ENCODE assay signal across 8 cellular contexts in the genomic region with DNA sequence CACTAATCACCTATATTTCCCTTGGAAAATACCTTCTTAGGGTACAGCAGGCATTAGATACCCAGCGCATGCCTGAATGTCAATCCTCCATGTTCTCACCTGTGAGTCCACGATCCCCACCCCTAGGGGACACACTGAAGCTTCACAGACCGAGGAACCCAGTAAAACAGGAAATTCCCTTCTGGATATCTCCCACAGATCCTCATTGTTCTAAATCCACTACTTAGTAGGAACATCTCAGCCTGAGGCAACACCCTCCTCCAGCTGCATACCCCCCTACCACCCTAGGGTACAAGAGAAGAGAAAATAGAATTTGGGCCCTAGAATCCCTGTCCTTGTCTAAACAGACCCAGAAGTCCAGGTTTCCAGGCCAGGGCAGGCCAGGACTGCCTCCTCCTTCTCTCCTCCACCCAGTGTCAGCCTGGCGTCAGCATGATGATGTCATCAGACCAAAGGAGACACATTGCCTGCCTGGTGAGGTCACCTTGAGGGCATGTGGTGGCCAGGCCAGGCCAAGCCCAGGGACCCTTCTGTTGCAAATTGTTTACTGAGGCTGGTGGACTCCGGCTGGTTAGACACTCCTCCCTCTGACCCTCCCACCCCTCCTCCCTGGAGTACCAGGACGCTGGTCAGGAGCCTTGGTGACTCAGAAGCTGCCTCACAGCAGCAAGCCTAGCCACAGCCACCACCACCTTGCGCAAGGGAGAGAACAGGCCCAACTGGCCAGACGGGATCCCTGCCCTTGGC. TPM values are rescaled to one million over a fixed set of nuclear protein-coding genes. Genes with fewer than 3 reads are reported as not detected.
A peak's percentile ranks its signal among the peaks of the same experiment; 100 is the strongest.
DNase-seq lines count a peak whose midpoint lies in the region; ATAC-seq, FAIRE-seq and TF ChIP-seq lines count a peak whose summit lies in the region.

No MANE protein-coding gene starts in this region.

- DNase-seq in A549 (ENCODE audit: low read depth in 1 of 2, low spot score in 1 of 2) (peak; percentile 69 to 91), HuH-7.5 (ENCODE audit: low spot score) (peak; percentile 47), K562 (ENCODE audit: extremely low read depth in 1 of 4, low spot score in 3 of 4) (peak; percentile 73 to 83 (median 76)), left lobe of liver (ENCODE audit: low spot score) (no peak), NCI-H2227 (lab: John Stamatoyannopoulos, UW; ENCODE audit: unreplicated experiment) (no peak), mesenteric fat pad (ENCODE audit: low spot score) (no peak)
- DNase-seq in activated T-helper 2 cell treated with anti-CD3 and anti-CD28 coated beads, Interferon-gamma antibody, Interleukin-2, Interleukin-4, amounts not matched to agents 10 μg/mL and 5 μg/mL and 100 μg/mL, durations not matched to agents 14 hours and 24 hours and 36 hours (ENCODE audit: low spot score), result no peak
- DNase-seq in stimulated activated CD4-positive, alpha-beta T cell treated with anti-CD3 and anti-CD28 coated beads, Interleukin-2, amount 100 ng/mL, for 24 hours, result no peak

- in situ Hi-C loops in K562 (cut with MboI), result loop anchor here (25.0 kb wide), 1 partner anchor 246 kb away; no protein-coding TSS in a partner anchor

- POLR2A ChIA-PET in A549 (lab: Yijun Ruan, JAX), result interaction anchor here (1.6 kb wide), 1 partner anchor 38 kb away, joined by 3 read pairs; no protein-coding TSS in a partner anchor
- POLR2A ChIA-PET in K562 (lab: Yijun Ruan, JAX), result interaction anchor here (1.0 kb wide), 1 partner anchor 10 kb away, joined by 4 read pairs; no protein-coding TSS in a partner anchor

- H3K27ac Mint-ChIP-seq in activated T-helper 2 cell treated with anti-CD3 and anti-CD28 coated beads, Interferon-gamma antibody, Interleukin-2, Interleukin-4, amounts not matched to agents 10 μg/mL and 5 μg/mL and 100 μg/mL, durations not matched to agents 14 hours and 24 hours and 36 hours, result no peak overlapping the region

- H3K4me3 Mint-ChIP-seq in activated T-helper 2 cell treated with anti-CD3 and anti-CD28 coated beads, Interferon-gamma antibody, Interleukin-2, Interleukin-4, amounts not matched to agents 10 μg/mL and 5 μg/mL and 100 μg/mL, durations not matched to agents 14 hours and 24 hours and 36 hours (ENCODE audit: low read depth), result no peak overlapping the region

- peak overlapping the region; percentile 19 to 78; a peak in 3 of 4 replicates for H3K9ac ChIP-seq in K562 (ENCODE audit: insufficient read depth in 1 of 2, low read depth in 2 of 2, low read length in 2 of 2)

- ATAC-seq in A549, result peak; percentile 90 to 91
- ATAC-seq in K562, result peak; percentile 91
- peak; percentile 31 for ATAC-seq in left lobe of liver

- no peaks in the 10 kb centered on the region for H3K27me3 ChIP-seq in K562 (ENCODE audit: control insufficient read depth in 2 of 2, insufficient read depth in 2 of 2, low read length in 2 of 2)

- H3K9me3 ChIP-seq in A549 (no peaks in the 10 kb centered on the region), K562 (replicated peaks; ENCODE audit: control insufficient read depth, insufficient read depth, low read depth, low read length) (no peaks in the 10 kb centered on the region)

- TF ChIP-seq RAD21 in A549 (conservative IDR thresholded peaks at IDR 0.05 in 1 of 2, IDR thresholded peaks at IDR 0.05 in 1 of 2) (peak in 1 of 2 experiments; percentile 35; a peak in 2 of 5 replicates), K562 (CRISPR knock-in tag; conservative IDR thresholded peaks at IDR 0.05 in 1 of 2, IDR thresholded peaks at IDR 0.05 in 1 of 2) (no peak)

- no peaks in the 10 kb centered on the region for H3K79me2 ChIP-seq in K562 (ENCODE audit: control insufficient read depth, insufficient read depth, low read length)

- FAIRE-seq in A549 (lab: Jason Lieb, UNC) (peak; percentile 23), K562 (lab: Jason Lieb, UNC) (peak; percentile 92)

- CTCF ChIA-PET in A549 (lab: Yijun Ruan, JAX), result interaction anchor here (1.2 to 12.7 kb wide), 5 partner anchors 9 to 24 kb away, joined by 4 to 167 read pairs (median 6); partner anchors contain the start of gene KLHDC9
- CTCF ChIA-PET in K562 (lab: Yijun Ruan, JAX; ENCODE audit: low intra/inter-chr PET ratio), result no interaction called here

- H3K4me3 ChIP-seq in A549 (no peak overlapping the region), K562 (no peak overlapping the region)

- H3K4me1 ChIP-seq in A549 (peaks cover 56% of the 10 kb centered on the region), K562 (replicated peaks in 1 of 2; ENCODE audit: control insufficient read depth in 2 of 2, insufficient read depth in 2 of 2, low read length in 2 of 2) (peaks cover 12 to 18% of the 10 kb centered on the region in 2 experiments; a peak in 4 of 5 replicates)

- no peaks in the 10 kb centered on the region for H3K9me1 ChIP-seq in K562 (ENCODE audit: control insufficient read depth, insufficient read depth, low read length)

- peaks cover 2% of the 10 kb centered on the region for H3K27me3 Mint-ChIP-seq in activated T-helper 2 cell treated with anti-CD3 and anti-CD28 coated beads, Interferon-gamma antibody, Interleukin-2, Interleukin-4, amounts not matched to agents 10 μg/mL and 5 μg/mL and 100 μg/mL, durations not matched to agents 14 hours and 24 hours and 36 hours (ENCODE audit: low read depth)

- peak; percentile 16; the same call in 1 of the 2 replicates for TF ChIP-seq POLR2A in A549 (IDR thresholded peaks at IDR 0.05; ENCODE audit: low read length)
- no peak for TF ChIP-seq POLR2A in K562 (conservative IDR thresholded peaks at IDR 0.05)

- H4K20me1 ChIP-seq in K562 (replicated peaks; ENCODE audit: control insufficient read depth, insufficient read depth, low read length), result no peaks in the 10 kb centered on the region

- H3K9me3 Mint-ChIP-seq in activated T-helper 2 cell treated with anti-CD3 and anti-CD28 coated beads, Interferon-gamma antibody, Interleukin-2, Interleukin-4, amounts not matched to agents 10 μg/mL and 5 μg/mL and 100 μg/mL, durations not matched to agents 14 hours and 24 hours and 36 hours, result no peaks in the 10 kb centered on the region

- peak overlapping the region; percentile 91 for H2AFZ ChIP-seq in K562 (ENCODE audit: low read depth, low read length)

- H3K27ac ChIP-seq in A549, result peak overlapping the region; percentile 88
- peak overlapping the region; percentile 54; the same call in 2 of the 3 replicates for H3K27ac ChIP-seq in K562 (ENCODE audit: extremely low read depth, low read depth, low read length)

- no TSS peak for BruUV-seq in K562 (replicated peaks; lab: Mats Ljungman, UMichigan)

- peak overlapping the region; percentile 69 for H3K4me2 ChIP-seq in A549
- peak overlapping the region; percentile 34 for H3K4me2 ChIP-seq in K562 (ENCODE audit: insufficient read depth, low read length)

- intact Hi-C loops in K562 (cut with micrococcal nuclease), result no loop called here
- intact Hi-C loops in activated T-helper 2 cell treated with anti-CD3 and anti-CD28 coated beads, Interferon-gamma antibody, Interleukin-2, Interleukin-4, amounts not matched to agents 10 μg/mL and 5 μg/mL and 100 μg/mL, durations not matched to agents 14 hours and 24 hours and 36 hours (cut with micrococcal nuclease), result no loop called here

- 31% methylated on average over 6 of the region's 8 CpGs for WGBS in A549 (ENCODE audit: missing lambda C conversion rate)
- 29% methylated on average over 7 of the region's 8 CpGs for WGBS in K562 (ENCODE audit: insufficient coverage, low coverage, missing lambda C conversion rate)

- peak in 1 of 2 experiments; percentile 12; a peak in 1 of 5 replicates for TF ChIP-seq EP300 in A549 (IDR thresholded peaks at IDR 0.05)
- peak; percentile 14; the same call in 1 of the 2 replicates for TF ChIP-seq EP300 in K562 (IDR thresholded peaks at IDR 0.05; ENCODE audit: low read length)

- TF ChIP-seq CTCF in A549 (IDR thresholded peaks at IDR 0.05), result no peak
- no peak for TF ChIP-seq CTCF in K562 (IDR thresholded peaks at IDR 0.05 in 2 of 3, conservative IDR thresholded peaks at IDR 0.05 in 1 of 3; ENCODE audit: insufficient read depth in 2 of 3, low read depth in 1 of 3, low read length in 3 of 3)

- H3K36me3 ChIP-seq in K562 (ENCODE audit: control insufficient read depth, insufficient read depth, low read length), result no peaks in the 10 kb centered on the region

- peaks cover under 1% of the 10 kb centered on the region for H3K4me1 Mint-ChIP-seq in activated T-helper 2 cell treated with anti-CD3 and anti-CD28 coated beads, Interferon-gamma antibody, Interleukin-2, Interleukin-4, amounts not matched to agents 10 μg/mL and 5 μg/mL and 100 μg/mL, durations not matched to agents 14 hours and 24 hours and 36 hours (ENCODE audit: low read depth)

- H3K36me3 Mint-ChIP-seq in activated T-helper 2 cell treated with anti-CD3 and anti-CD28 coated beads, Interferon-gamma antibody, Interleukin-2, Interleukin-4, amounts not matched to agents 10 μg/mL and 5 μg/mL and 100 μg/mL, durations not matched to agents 14 hours and 24 hours and 36 hours (ENCODE audit: low read depth), result no peaks in the 10 kb centered on the region

RNA-seq across cellular contexts. Expression of gene NECTIN4, which starts 6.2 kb away (rescaled TPM):
- polyA plus RNA-seq in A549 (2011; rRNA removed) (3.1 and 4.3 TPM in 2 replicates), A549 (2017; fragmentation: RNase III; extraction: RNeasy Plus Mini Kit Qiagen cat#74134 plus additional on column Dnase treatment) (1.3 to 1.8 TPM (median 1.5 TPM) in 3 replicates), K562 (2011; rRNA removed) (0.01 TPM in 1 of 2 replicates, not detected in the other), K562 (2014; fragmentation: Illumina TruSeq; extraction: Trizol) (not detected in 2 replicates), K562 (2014; fragmentation: Nextera tagmentation; extraction: Ambion mirVana) (not detected), K562 (2014; rRNA removed) (0.09 TPM in 1 of 2 replicates, not detected in the other)
- polyA plus RNA-seq in A549 (2012; cell fraction: cytosol; rRNA removed), result 2.1 and 2.5 TPM in 2 replicates
- 2.1 and 3.4 TPM in 2 replicates for polyA plus RNA-seq in A549 (2012; cell fraction: nucleus; rRNA removed)
- 9.2 and 10.7 TPM in 2 replicates for polyA minus RNA-seq in A549 (2011; rRNA and poly(A)+ RNA removed)
- 0.16 and 0.25 TPM in 2 replicates for total RNA-seq in K562 (2011; cell fraction: chromatin; rRNA removed; ENCODE audit: low replicate concordance)
- not detected in 2 replicates for total RNA-seq in K562 (2011; cell fraction: nucleolus; rRNA removed)
- not detected in 2 replicates for total RNA-seq in K562 (2011; cell fraction: nucleoplasm; rRNA removed)
- total RNA-seq in K562 (2014; rRNA removed) (not detected in 2 replicates), K562 (2014; rRNA removed; fragmentation: Illumina TruSeq; extraction: Trizol) (not detected in 2 replicates), K562 (2015; rRNA removed; fragmentation: Illumina TruSeq; extraction: Trizol) (not detected in 2 replicates), K562 (2021) (0.09 TPM in 1 of 2 replicates, not detected in the other), left lobe of liver (not detected), mesenteric fat pad (not detected)
- polyA plus RNA-seq in K562 (2011; cell fraction: cytosol; rRNA removed), result 0.01 and 0.13 TPM in 2 replicates
- 0.10 and 0.18 TPM in 2 replicates for polyA plus RNA-seq in K562 (2011; cell fraction: nucleus; rRNA removed)
- polyA plus RNA-seq in K562 (2012), result 0.07 and 0.12 TPM in 2 replicates
- not detected in 2 replicates for polyA minus RNA-seq in K562 (2011; rRNA and poly(A)+ RNA removed)
- not detected in 2 replicates for polyA minus RNA-seq in K562 (2011; cell fraction: cytosol; rRNA and poly(A)+ RNA removed)
- 0.27 TPM in 1 of 2 replicates, not detected in the other for polyA minus RNA-seq in K562 (2011; cell fraction: nucleus; rRNA and poly(A)+ RNA removed)
- 0.05 TPM in 1 of 2 replicates, not detected in the other for total RNA-seq in activated T-helper 2 cell treated with anti-CD3 and anti-CD28 coated beads, Interferon-gamma antibody, Interleukin-2, Interleukin-4, amounts not matched to agents 10 μg/mL and 5 μg/mL and 100 μg/mL, durations not matched to agents 14 hours and 24 hours and 36 hours

RNA-seq across cellular contexts. Expression of gene ARHGAP30, which starts 13.5 kb away (rescaled TPM):
- polyA plus RNA-seq in A549 (2011; rRNA removed) (0.06 and 0.08 TPM in 2 replicates), A549 (2017; fragmentation: RNase III; extraction: RNeasy Plus Mini Kit Qiagen cat#74134 plus additional on column Dnase treatment) (0.09 to 0.13 TPM (median 0.13 TPM) in 3 replicates), K562 (2011; rRNA removed) (0.12 and 0.20 TPM in 2 replicates), K562 (2014; fragmentation: Illumina TruSeq; extraction: Trizol) (0.11 and 0.12 TPM in 2 replicates), K562 (2014; fragmentation: Nextera tagmentation; extraction: Ambion mirVana) (under 1 TPM; 0.01 to 0.03 TPM), K562 (2014; rRNA removed) (0.17 and 0.18 TPM in 2 replicates)
- 0.04 and 0.06 TPM in 2 replicates for polyA plus RNA-seq in A549 (2012; cell fraction: cytosol; rRNA removed)
- polyA plus RNA-seq in A549 (2012; cell fraction: nucleus; rRNA removed), result 0.37 and 0.89 TPM in 2 replicates
- 0.05 TPM in 1 of 2 replicates, not detected in the other for polyA minus RNA-seq in A549 (2011; rRNA and poly(A)+ RNA removed)
- total RNA-seq in K562 (2011; cell fraction: chromatin; rRNA removed; ENCODE audit: low replicate concordance), result 0.12 and 0.28 TPM in 2 replicates
- 0.13 and 0.17 TPM in 2 replicates for total RNA-seq in K562 (2011; cell fraction: nucleolus; rRNA removed)
- total RNA-seq in K562 (2011; cell fraction: nucleoplasm; rRNA removed), result 0.15 TPM in 1 of 2 replicates, not detected in the other
- total RNA-seq in K562 (2014; rRNA removed) (0.04 and 0.73 TPM in 2 replicates), K562 (2014; rRNA removed; fragmentation: Illumina TruSeq; extraction: Trizol) (0.06 and 0.07 TPM in 2 replicates), K562 (2015; rRNA removed; fragmentation: Illumina TruSeq; extraction: Trizol) (0.04 and 0.07 TPM in 2 replicates), K562 (2021) (0.35 and 0.42 TPM in 2 replicates), left lobe of liver (4.0 TPM), mesenteric fat pad (26.0 TPM)
- polyA plus RNA-seq in K562 (2011; cell fraction: cytosol; rRNA removed), result 0.15 and 0.58 TPM in 2 replicates
- 0.10 and 0.28 TPM in 2 replicates for polyA plus RNA-seq in K562 (2011; cell fraction: nucleus; rRNA removed)
- 0.21 and 0.39 TPM in 2 replicates for polyA plus RNA-seq in K562 (2012)
- 0.09 and 0.14 TPM in 2 replicates for polyA minus RNA-seq in K562 (2011; rRNA and poly(A)+ RNA removed)
- 0.19 TPM in 1 of 2 replicates, not detected in the other for polyA minus RNA-seq in K562 (2011; cell fraction: cytosol; rRNA and poly(A)+ RNA removed)
- polyA minus RNA-seq in K562 (2011; cell fraction: nucleus; rRNA and poly(A)+ RNA removed), result not detected in 2 replicates
- total RNA-seq in activated T-helper 2 cell treated with anti-CD3 and anti-CD28 coated beads, Interferon-gamma antibody, Interleukin-2, Interleukin-4, amounts not matched to agents 10 μg/mL and 5 μg/mL and 100 μg/mL, durations not matched to agents 14 hours and 24 hours and 36 hours, result 161 and 170 TPM in 2 replicates

RNA-seq across cellular contexts. Expression of gene KLHDC9, which starts 15.0 kb away (rescaled TPM):
- polyA plus RNA-seq in A549 (2011; rRNA removed) (3.6 and 4.6 TPM in 2 replicates), A549 (2017; fragmentation: RNase III; extraction: RNeasy Plus Mini Kit Qiagen cat#74134 plus additional on column Dnase treatment) (0.93 to 2.0 TPM (median 1.2 TPM) in 3 replicates), K562 (2011; rRNA removed) (not detected in 2 replicates), K562 (2014; fragmentation: Illumina TruSeq; extraction: Trizol) (not detected in 2 replicates), K562 (2014; fragmentation: Nextera tagmentation; extraction: Ambion mirVana) (not detected), K562 (2014; rRNA removed) (not detected in 2 replicates)
- polyA plus RNA-seq in A549 (2012; cell fraction: cytosol; rRNA removed), result 1.9 and 2.3 TPM in 2 replicates
- 2.8 and 3.9 TPM in 2 replicates for polyA plus RNA-seq in A549 (2012; cell fraction: nucleus; rRNA removed)
- 0.70 and 2.2 TPM in 2 replicates for polyA minus RNA-seq in A549 (2011; rRNA and poly(A)+ RNA removed)
- not detected in 2 replicates for total RNA-seq in K562 (2011; cell fraction: chromatin; rRNA removed; ENCODE audit: low replicate concordance)
- not detected in 2 replicates for total RNA-seq in K562 (2011; cell fraction: nucleolus; rRNA removed)
- not detected in 2 replicates for total RNA-seq in K562 (2011; cell fraction: nucleoplasm; rRNA removed)
- total RNA-seq in K562 (2014; rRNA removed) (not detected in 2 replicates), K562 (2014; rRNA removed; fragmentation: Illumina TruSeq; extraction: Trizol) (not detected in 2 replicates), K562 (2015; rRNA removed; fragmentation: Illumina TruSeq; extraction: Trizol) (not detected in 2 replicates), K562 (2021) (not detected in 2 replicates), left lobe of liver (6.2 TPM), mesenteric fat pad (not detected)
- polyA plus RNA-seq in K562 (2011; cell fraction: cytosol; rRNA removed), result not detected in 2 replicates
- polyA plus RNA-seq in K562 (2011; cell fraction: nucleus; rRNA removed), result not detected in 2 replicates
- not detected in 2 replicates for polyA plus RNA-seq in K562 (2012)
- polyA minus RNA-seq in K562 (2011; rRNA and poly(A)+ RNA removed), result not detected in 2 replicates
- polyA minus RNA-seq in K562 (2011; cell fraction: cytosol; rRNA and poly(A)+ RNA removed), result not detected in 2 replicates
- not detected in 2 replicates for polyA minus RNA-seq in K562 (2011; cell fraction: nucleus; rRNA and poly(A)+ RNA removed)
- total RNA-seq in activated T-helper 2 cell treated with anti-CD3 and anti-CD28 coated beads, Interferon-gamma antibody, Interleukin-2, Interleukin-4, amounts not matched to agents 10 μg/mL and 5 μg/mL and 100 μg/mL, durations not matched to agents 14 hours and 24 hours and 36 hours, result not detected in 2 replicates

RNA-seq across cellular contexts. Expression of gene PFDN2, which starts 34.7 kb away (rescaled TPM):
- polyA plus RNA-seq in A549 (2011; rRNA removed) (106 and 187 TPM in 2 replicates), A549 (2017; fragmentation: RNase III; extraction: RNeasy Plus Mini Kit Qiagen cat#74134 plus additional on column Dnase treatment) (179 to 203 TPM (median 187 TPM) in 3 replicates), K562 (2011; rRNA removed) (120 and 176 TPM in 2 replicates), K562 (2014; fragmentation: Illumina TruSeq; extraction: Trizol) (181 and 235 TPM in 2 replicates), K562 (2014; fragmentation: Nextera tagmentation; extraction: Ambion mirVana) (10 to 100 TPM; 50.2 to 77.1 TPM), K562 (2014; rRNA removed) (335 and 361 TPM in 2 replicates)
- 142 and 276 TPM in 2 replicates for polyA plus RNA-seq in A549 (2012; cell fraction: cytosol; rRNA removed)
- polyA plus RNA-seq in A549 (2012; cell fraction: nucleus; rRNA removed), result 43.9 and 64.9 TPM in 2 replicates
- 14.6 and 21.9 TPM in 2 replicates for polyA minus RNA-seq in A549 (2011; rRNA and poly(A)+ RNA removed)
- 7.8 and 9.5 TPM in 2 replicates for total RNA-seq in K562 (2011; cell fraction: chromatin; rRNA removed; ENCODE audit: low replicate concordance)
- total RNA-seq in K562 (2011; cell fraction: nucleolus; rRNA removed), result 11.7 and 12.6 TPM in 2 replicates
- total RNA-seq in K562 (2011; cell fraction: nucleoplasm; rRNA removed), result 12.9 and 15.2 TPM in 2 replicates
- total RNA-seq in K562 (2014; rRNA removed) (154 and 172 TPM in 2 replicates), K562 (2014; rRNA removed; fragmentation: Illumina TruSeq; extraction: Trizol) (101 and 120 TPM in 2 replicates), K562 (2015; rRNA removed; fragmentation: Illumina TruSeq; extraction: Trizol) (104 TPM in 2 replicates), K562 (2021) (142 and 144 TPM in 2 replicates), left lobe of liver (22.0 TPM), mesenteric fat pad (66.9 TPM)
- 84.9 and 146 TPM in 2 replicates for polyA plus RNA-seq in K562 (2011; cell fraction: cytosol; rRNA removed)
- 22.6 and 36.2 TPM in 2 replicates for polyA plus RNA-seq in K562 (2011; cell fraction: nucleus; rRNA removed)
- polyA plus RNA-seq in K562 (2012), result 171 and 265 TPM in 2 replicates
- 107 and 130 TPM in 2 replicates for polyA minus RNA-seq in K562 (2011; rRNA and poly(A)+ RNA removed)
- polyA minus RNA-seq in K562 (2011; cell fraction: cytosol; rRNA and poly(A)+ RNA removed), result 25.7 and 27.9 TPM in 2 replicates
- polyA minus RNA-seq in K562 (2011; cell fraction: nucleus; rRNA and poly(A)+ RNA removed), result 4.8 and 15.6 TPM in 2 replicates
- total RNA-seq in activated T-helper 2 cell treated with anti-CD3 and anti-CD28 coated beads, Interferon-gamma antibody, Interleukin-2, Interleukin-4, amounts not matched to agents 10 μg/mL and 5 μg/mL and 100 μg/mL, durations not matched to agents 14 hours and 24 hours and 36 hours, result 138 and 139 TPM in 2 replicates

RNA-seq across cellular contexts. Expression of gene NIT1, which starts 34.7 kb away (rescaled TPM):
- polyA plus RNA-seq in A549 (2011; rRNA removed) (29.9 and 38.6 TPM in 2 replicates), A549 (2017; fragmentation: RNase III; extraction: RNeasy Plus Mini Kit Qiagen cat#74134 plus additional on column Dnase treatment) (44.5 to 49.4 TPM (median 45.8 TPM) in 3 replicates), K562 (2011; rRNA removed) (18.4 and 25.1 TPM in 2 replicates), K562 (2014; fragmentation: Illumina TruSeq; extraction: Trizol) (48.9 and 49.2 TPM in 2 replicates), K562 (2014; fragmentation: Nextera tagmentation; extraction: Ambion mirVana) (10 to 100 TPM; 69.8 to 76.0 TPM), K562 (2014; rRNA removed) (33.7 and 35.5 TPM in 2 replicates)
- polyA plus RNA-seq in A549 (2012; cell fraction: cytosol; rRNA removed), result 34.9 and 45.5 TPM in 2 replicates
- polyA plus RNA-seq in A549 (2012; cell fraction: nucleus; rRNA removed), result 63.1 and 65.0 TPM in 2 replicates
- 59.8 and 69.6 TPM in 2 replicates for polyA minus RNA-seq in A549 (2011; rRNA and poly(A)+ RNA removed)
- 50.4 and 95.6 TPM in 2 replicates for total RNA-seq in K562 (2011; cell fraction: chromatin; rRNA removed; ENCODE audit: low replicate concordance)
- total RNA-seq in K562 (2011; cell fraction: nucleolus; rRNA removed), result 57.4 and 67.9 TPM in 2 replicates
- total RNA-seq in K562 (2011; cell fraction: nucleoplasm; rRNA removed), result 49.4 and 62.0 TPM in 2 replicates
- total RNA-seq in K562 (2014; rRNA removed) (23.1 and 29.3 TPM in 2 replicates), K562 (2014; rRNA removed; fragmentation: Illumina TruSeq; extraction: Trizol) (30.2 and 30.9 TPM in 2 replicates), K562 (2015; rRNA removed; fragmentation: Illumina TruSeq; extraction: Trizol) (25.6 and 27.4 TPM in 2 replicates), K562 (2021) (35.9 and 41.0 TPM in 2 replicates), left lobe of liver (70.3 TPM), mesenteric fat pad (32.7 TPM)
- 26.0 and 39.0 TPM in 2 replicates for polyA plus RNA-seq in K562 (2011; cell fraction: cytosol; rRNA removed)
- 90.2 and 129 TPM in 2 replicates for polyA plus RNA-seq in K562 (2011; cell fraction: nucleus; rRNA removed)
- polyA plus RNA-seq in K562 (2012), result 33.6 and 64.4 TPM in 2 replicates
- 15.2 and 18.3 TPM in 2 replicates for polyA minus RNA-seq in K562 (2011; rRNA and poly(A)+ RNA removed)
- 9.4 and 14.5 TPM in 2 replicates for polyA minus RNA-seq in K562 (2011; cell fraction: cytosol; rRNA and poly(A)+ RNA removed)
- polyA minus RNA-seq in K562 (2011; cell fraction: nucleus; rRNA and poly(A)+ RNA removed), result 27.5 and 36.8 TPM in 2 replicates
- 47.5 and 48.5 TPM in 2 replicates for total RNA-seq in activated T-helper 2 cell treated with anti-CD3 and anti-CD28 coated beads, Interferon-gamma antibody, Interleukin-2, Interleukin-4, amounts not matched to agents 10 μg/mL and 5 μg/mL and 100 μg/mL, durations not matched to agents 14 hours and 24 hours and 36 hours

Comparison
In these comparisons a context has a peak if more than half of its experiments do, and no peak if none do; other contexts are left out.
1. ATAC-seq: peak in every context shown above with its lines; median percentile 91 in K562; 90 in A549; 31 in left lobe of liver.
2. DNase-seq: peak in A549 (2 of 2), HuH-7.5 (single experiment) and K562 (4 of 4); none in left lobe of liver (single experiment), NCI-H2227 (single experiment), mesenteric fat pad (single experiment), activated T-helper 2 cell treated with anti-CD3 and anti-CD28 coated beads, Interferon-gamma antibody, Interleukin-2, Interleukin-4, amounts not matched to agents 10 μg/mL and 5 μg/mL and 100 μg/mL, durations not matched to agents 14 hours and 24 hours and 36 hours (single experiment) and stimulated activated CD4-positive, alpha-beta T cell treated with anti-CD3 and anti-CD28 coated beads, Interleukin-2, amount 100 ng/mL, for 24 hours (0 of 2).
3. Of the 35 proteins assayed by ChIP-seq in both K562 and A549: peak only in K562: EHMT2, HDAC2, MAZ and ZFP36; only in A549: MYC and POLR2A; in both: CEBPB, ESRRA, JUNB and MAX; in neither: 22; mixed calls (peak in some experiments, not most) for 3.